12 cellular contexts compared by ENCODE assay signal in the genomic region with DNA sequence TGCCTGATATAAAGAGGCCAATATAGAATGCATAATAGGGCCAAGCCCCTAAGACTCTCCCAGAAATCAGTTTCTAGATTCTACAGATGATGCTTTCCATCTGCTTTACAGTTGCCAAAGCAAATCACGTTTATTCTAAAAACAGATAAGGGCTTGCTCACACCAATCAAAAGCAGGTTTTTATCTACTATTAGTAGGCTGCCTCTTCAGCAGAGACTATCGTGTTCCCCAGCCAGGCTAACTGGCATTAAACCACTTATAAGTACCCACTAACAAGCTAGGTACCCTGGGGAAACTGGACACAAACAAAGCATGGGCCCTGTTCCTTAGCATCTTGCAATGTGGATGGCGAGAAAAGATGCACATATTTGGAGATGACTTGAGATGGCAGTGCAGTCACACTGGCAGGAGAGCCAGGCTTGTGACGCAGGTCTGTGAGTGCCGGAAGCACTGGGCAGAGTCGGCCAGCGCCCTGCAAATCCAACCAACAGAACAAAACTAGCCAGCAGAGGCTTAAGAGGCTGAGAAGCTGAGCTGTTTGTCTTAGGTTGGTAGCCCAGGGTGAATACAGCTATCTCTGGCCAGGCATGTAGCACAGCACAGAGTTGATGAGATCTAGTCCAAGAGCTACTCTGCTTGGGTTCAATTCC.
DNase-seq lines count a peak whose midpoint lies in the region; ATAC-seq and TF ChIP-seq lines count a peak whose summit lies in the region.
"Had no signal": no experiment of that assay in that cellular context is flagged by ENCODE, and none has a peak within 500 bp of the region (broad histone marks: within the 10 kb centered on the region; RNA-seq: fewer than 3 reads in every experiment).

No MANE protein-coding gene starts in this region.

- peaks cover 0 to 82% (median 33%) of the 10 kb centered on the region in 4 donors for H3K4me1 ChIP-seq in right lobe of liver

- H3K9me3 ChIP-seq in right lobe of liver: no peaks in the 10 kb centered on the region

- no peak for TF ChIP-seq POLR2A in right lobe of liver (IDR thresholded peaks at IDR 0.05)

- no peaks in the 10 kb centered on the region for H3K27me3 ChIP-seq in right lobe of liver

- H3K27ac ChIP-seq in coronary artery (peak overlapping the region; percentile 94 to 95), right lobe of liver (peak overlapping the region in 2 of 3 donors; percentile 59 to 92), substantia nigra (ENCODE audit: low read depth, low read length, poor library complexity, severe bottlenecking) (peak overlapping the region; percentile 19)
- H3K27ac ChIP-seq: 22Rv1 had no signal

- H3K4me3 ChIP-seq in coronary artery (peak overlapping the region; percentile 31), right lobe of liver (no peak overlapping the region)

- no peaks in the 10 kb centered on the region for H3K27me3 Mint-ChIP-seq in activated T-cell treated with anti-CD3 and anti-CD28 coated beads, Interleukin-2, amount 50 U/mL, for 72 hours (ENCODE audit: low read depth)

- DNase-seq in NCI-H82 (lab: John Stamatoyannopoulos, UW) (peak; percentile 26), NCI-H82 treated with DMSO at 0.1 percent for 48 hours (lab: John Stamatoyannopoulos, UW; ENCODE audit: unreplicated experiment) (no peak), coronary artery (ENCODE audit: low spot score) (peak; percentile 92), right lobe of liver (peak; percentile 45 to 77 (median 70)), substantia nigra (lab: John Stamatoyannopoulos, UW) (peak in 34 of 49 donors; percentile 19 to 76 (median 55)), DMS153 treated with DMSO at 0.1 percent for 48 hours (lab: John Stamatoyannopoulos, UW; ENCODE audit: unreplicated experiment) (no peak)
- DNase-seq in activated T-cell treated with anti-CD3 and anti-CD28 coated beads, Interleukin-2, amount 50 U/mL, for 72 hours: no peak
- no peak for DNase-seq in stimulated activated CD4-positive, alpha-beta T cell treated with anti-CD3 and anti-CD28 coated beads, Interleukin-4, amount 100 ng/mL, for 1 hour
- DNase-seq: activated T-cell treated with anti-CD3 and anti-CD28 coated beads for 4 hours, DMS79, NCI-H774 had no signal

- no peak overlapping the region for H3K4me3 Mint-ChIP-seq in activated T-cell treated with anti-CD3 and anti-CD28 coated beads, Interleukin-2, amount 50 U/mL, for 72 hours

- peak; percentile 36 to 57 (median 50) for ATAC-seq in right lobe of liver
- ATAC-seq in activated T-cell treated with anti-CD3 and anti-CD28 coated beads, Interleukin-2, amount 50 U/mL, for 72 hours (replicated peaks in 1 of 2): no peak

- H3K36me3 ChIP-seq in right lobe of liver: no peaks in the 10 kb centered on the region

- H3K4me1 Mint-ChIP-seq in activated T-cell treated with anti-CD3 and anti-CD28 coated beads, Interleukin-2, amount 50 U/mL, for 72 hours (ENCODE audit: low read depth): peaks cover 3% of the 10 kb centered on the region

- intact Hi-C loops in right lobe of liver (cut with DNase I): loop anchor here in 1 of 2 donors (10.0 kb wide), 1 partner anchor 71 kb away; a partner anchor contains a TSS

- H3K36me3 Mint-ChIP-seq in activated T-cell treated with anti-CD3 and anti-CD28 coated beads, Interleukin-2, amount 50 U/mL, for 72 hours (ENCODE audit: insufficient read depth in 2 of 2): peaks cover 2% of the 10 kb centered on the region in 2 donors

- H3K9me3 Mint-ChIP-seq in activated T-cell treated with anti-CD3 and anti-CD28 coated beads, Interleukin-2, amount 50 U/mL, for 72 hours: peaks cover 4% of the 10 kb centered on the region in 2 donors

- TF ChIP-seq CTCF in coronary artery (IDR thresholded peaks at IDR 0.05) (no peak), right lobe of liver (IDR thresholded peaks at IDR 0.05) (peak in 1 of 4 donors; percentile 37)

- 29% methylated on average over 6 of the region's 7 CpGs for WGBS in right lobe of liver (ENCODE audit: insufficient coverage, low coverage, low lambda C conversion rate, missing lambda C conversion rate)

- no peak overlapping the region for H3K27ac Mint-ChIP-seq in activated T-cell treated with anti-CD3 and anti-CD28 coated beads, Interleukin-2, amount 50 U/mL, for 72 hours

Comparison
In these comparisons a context has a peak if more than half of its experiments do, and no peak if none do; other contexts are left out.
1. DNase-seq: peak in NCI-H82 (single experiment), coronary artery (single experiment), right lobe of liver (3 of 3) and substantia nigra (34 of 49); none in NCI-H82 treated with DMSO at 0.1 percent for 48 hours (single experiment), activated T-cell treated with anti-CD3 and anti-CD28 coated beads, Interleukin-2, amount 50 U/mL, for 72 hours (0 of 2), stimulated activated CD4-positive, alpha-beta T cell treated with anti-CD3 and anti-CD28 coated beads, Interleukin-4, amount 100 ng/mL, for 1 hour (single experiment) and DMS153 treated with DMSO at 0.1 percent for 48 hours (single experiment).
2. H3K27ac ChIP-seq: peak in every context shown above with its lines; median percentile 94 in coronary artery; 76 in right lobe of liver; 19 in substantia nigra.
3. ATAC-seq: peak in right lobe of liver (4 of 4); none in activated T-cell treated with anti-CD3 and anti-CD28 coated beads, Interleukin-2, amount 50 U/mL, for 72 hours (0 of 2).